ENCODE assay signal across 15 cellular contexts in the genomic region with DNA sequence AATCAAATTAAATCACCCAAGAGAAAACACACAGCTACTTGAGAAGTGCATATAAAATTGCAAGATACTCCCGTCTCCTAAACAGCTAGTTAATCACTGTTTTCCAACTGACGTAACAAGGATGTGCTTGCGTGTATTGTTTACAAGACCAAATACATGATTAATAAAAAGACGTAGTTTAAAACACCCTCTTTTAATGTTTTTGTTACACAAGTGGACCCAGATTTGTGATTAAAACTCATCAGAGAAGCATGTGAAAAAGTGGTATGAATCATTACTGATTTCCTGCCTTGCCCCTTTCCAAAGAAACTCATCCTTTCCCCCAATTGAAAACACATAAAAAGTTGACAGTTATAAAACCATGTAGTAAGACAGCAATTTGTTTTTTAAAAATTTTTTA.
A peak's percentile ranks its signal among the peaks of the same experiment; 100 is the strongest.
DNase-seq lines count a peak whose midpoint lies in the region; TF ChIP-seq lines count a peak whose summit lies in the region.
"Had no signal": no experiment of that assay in that cellular context is flagged by ENCODE, and none has a peak within 500 bp of the region (broad histone marks: within the 10 kb centered on the region; RNA-seq: fewer than 3 reads in every experiment).

No MANE protein-coding gene starts in this region.

- POLR2A ChIA-PET in GM10248 (lab: Yijun Ruan, JAX) = no interaction called here

- no peak for TF ChIP-seq CTCF in GM10248 (IDR thresholded peaks at IDR 0.05; ENCODE audit: control extremely low read depth, extremely low read depth, low read depth, missing control alignments)

- CTCF ChIA-PET in GM10248 (lab: Yijun Ruan, JAX) = no interaction called here

- DNase-seq in AG08396 (ENCODE audit: low spot score) (peak; percentile 37), LHCN-M2 (ENCODE audit: low read depth) (peak; percentile 88), dermis microvascular lymphatic vessel endothelial cell (ENCODE audit: low read depth in 2 of 2) (peak; percentile 78 to 89), kidney tubule cell (ENCODE audit: low spot score) (peak; percentile 49), globus pallidus (ENCODE audit: low spot score) (no peak), GM10248 (ENCODE audit: extremely low spot score) (no peak), DMS114 treated with DMSO at 0.1 percent for 48 hours (lab: John Stamatoyannopoulos, UW; ENCODE audit: unreplicated experiment) (no peak)
- no peak for DNase-seq in activated CD8-positive, alpha-beta memory T cell treated with anti-CD3 and anti-CD28 coated beads for 24 hours
- DNase-seq: activated CD4-positive, alpha-beta T cell treated with anti-CD3 and anti-CD28 coated beads for 1 hour; C1 segment of cervical spinal cord; heart right ventricle; MG63; NCI-H510A; retina; SJCRH30 had no signal

Comparison
In these comparisons a context has a peak if more than half of its experiments do, and no peak if none do; other contexts are left out.
1. DNase-seq: peak in AG08396 (single experiment), LHCN-M2 (single experiment), dermis microvascular lymphatic vessel endothelial cell (2 of 2) and kidney tubule cell (single experiment); none in globus pallidus (single experiment), activated CD8-positive, alpha-beta memory T cell treated with anti-CD3 and anti-CD28 coated beads for 24 hours (single experiment), GM10248 (single experiment) and DMS114 treated with DMSO at 0.1 percent for 48 hours (single experiment).